17 cellular contexts compared by ENCODE assay signal in genomic region chr3:69420781-69421520, GRCh38. TPM values are rescaled to one million over a fixed set of nuclear protein-coding genes. Genes with fewer than 3 reads are reported as not detected.
A peak's percentile ranks its signal among the peaks of the same experiment; 100 is the strongest.
DNase-seq lines count a peak whose midpoint lies in the region; ATAC-seq, FAIRE-seq and TF ChIP-seq lines count a peak whose summit lies in the region.
"Had no signal": no experiment of that assay in that cellular context is flagged by ENCODE, and none has a peak within 500 bp of the region (broad histone marks: within the 10 kb centered on the region; RNA-seq: fewer than 3 reads in every experiment).

No MANE protein-coding gene starts in this region.

- no peaks in the 10 kb centered on the region for H3K9me3 ChIP-seq in MG63
- H3K9me3 ChIP-seq in right atrium auricular region, result no peaks in the 10 kb centered on the region
- H3K9me3 ChIP-seq in spleen, result no peaks in the 10 kb centered on the region
- H3K9me3 ChIP-seq: prostate gland had no signal

- TF ChIP-seq CTCF in right atrium auricular region (IDR thresholded peaks at IDR 0.05) (no peak), spleen (IDR thresholded peaks at IDR 0.05 in 8 of 11, conservative IDR thresholded peaks at IDR 0.05 in 3 of 11) (no peak)

- H3K4me3 ChIP-seq in MG63 (no peak overlapping the region), right atrium auricular region (no peak overlapping the region), spleen (no peak overlapping the region)
- H3K4me3 ChIP-seq: prostate gland had no signal

- H3K4me1 ChIP-seq in right atrium auricular region (peaks cover 0 to 14% of the 10 kb centered on the region in 2 donors), spleen (peaks cover 6 to 21% (median 13%) of the 10 kb centered on the region in 6 donors)
- H3K4me1 ChIP-seq: prostate gland had no signal

- WGBS in spleen, 5 donors, result 46 to 69% (median 58%) methylated on average over 5 of the region's 5 CpGs

- intact Hi-C loops in spleen (cut with DNase I; ENCODE audit: low total_unique reads), result loop anchor here (10.0 kb wide), 2 partner anchors 116 to 256 kb away; no protein-coding TSS in a partner anchor

- ATAC-seq in HG02588 (IDR thresholded peaks at IDR 0.05; ENCODE audit: unreplicated experiment) (no peak), GM18870 (IDR thresholded peaks at IDR 0.05; ENCODE audit: unreplicated experiment) (no peak)

- DNase-seq in MG63 (peak; percentile 80), dermis blood vessel endothelial cell (peak; percentile 91), right atrium auricular region (ENCODE audit: low spot score) (peak; percentile 62), spleen (no peak), frontal cortex (ENCODE audit: low spot score in 2 of 2) (no peak), iPS-NIHi7 (ENCODE audit: extremely low spot score) (no peak)
- DNase-seq: activated CD4-positive, alpha-beta T cell treated with anti-CD3 and anti-CD28 coated beads, Interleukin-2, amount 50 U/mL, for 1 hour; activated naive CD8-positive, alpha-beta T cell treated with anti-CD3 and anti-CD28 coated beads, Interleukin-2, amount 10 ng/mL, durations not matched to agents 7 days and 5 days; activated T-cell treated with anti-CD3 and anti-CD28 coated beads, Interleukin-2, amount 50 U/mL, for 1 hour; cerebellar nuclear complex; KBM-7; NCI-H1436; NCI-H446 treated with DMSO at 0.1 percent for 48 hours had no signal

- peak overlapping the region in 1 of 2 donors; percentile 15 for H3K27ac ChIP-seq in right atrium auricular region
- peak overlapping the region in 7 of 8 donors; percentile 27 to 72 (median 57) for H3K27ac ChIP-seq in spleen
- H3K27ac ChIP-seq: HL-60, prostate gland had no signal

- no peaks in the 10 kb centered on the region for H3K27me3 ChIP-seq in MG63
- no peaks in the 10 kb centered on the region for H3K27me3 ChIP-seq in right atrium auricular region
- no peaks in the 10 kb centered on the region for H3K27me3 ChIP-seq in spleen (replicated peaks in 1 of 7)

- no peak for TF ChIP-seq POLR2A in spleen (IDR thresholded peaks at IDR 0.05)

- H3K36me3 ChIP-seq in MG63 (no peaks in the 10 kb centered on the region), right atrium auricular region (no peaks in the 10 kb centered on the region), spleen (no peaks in the 10 kb centered on the region)
- H3K36me3 ChIP-seq: prostate gland had no signal

- FAIRE-seq in frontal cortex (lab: Jason Lieb, UNC), result no peak

RNA-seq across cellular contexts. Expression of gene FRMD4B, which starts 35.1 kb away (rescaled TPM):
- total RNA-seq in MG63 (2014; rRNA removed; shearing (Covaris generic); ENCODE audit: low replicate concordance), result 5.1 and 66.7 TPM in 2 replicates
- 112 and 117 TPM in 2 replicates for total RNA-seq in dermis blood vessel endothelial cell
- 10 to 100 TPM; 30.6 to 37.8 TPM for total RNA-seq in right atrium auricular region
- 100 to 1,000 TPM in 6 of 7 donors, 10 to 100 TPM in 1; 75.2 to 143 (median 128) TPM for total RNA-seq in spleen
- polyA plus RNA-seq in spleen, result 10 to 100 TPM in 1 of 3 donors, 1 to 10 TPM in 2; 8.1 to 17.5 (median 9.8) TPM
- 72.2 TPM for total RNA-seq in frontal cortex

Comparison
In these comparisons a context has a peak if more than half of its experiments do, and no peak if none do; other contexts are left out.
1. DNase-seq: peak in MG63 (single experiment), dermis blood vessel endothelial cell (single experiment) and right atrium auricular region (single experiment); none in spleen (single experiment), frontal cortex (0 of 2) and iPS-NIHi7 (single experiment).